In genomic region chr2:8547284-8548064, GRCh38 we compare ENCODE assay signal across 15 cellular contexts.
DNase-seq lines count a peak whose midpoint lies in the region; ATAC-seq and TF ChIP-seq lines count a peak whose summit lies in the region.
"Had no signal": no experiment of that assay in that cellular context is flagged by ENCODE, and none has a peak within 500 bp of the region (broad histone marks: within the 10 kb centered on the region; RNA-seq: fewer than 3 reads in every experiment).

No MANE protein-coding gene starts in this region.

- TF ChIP-seq CTCF in IMR-90 (conservative IDR thresholded peaks at IDR 0.05; ENCODE audit: low read depth, low read length): no peak
- TF ChIP-seq CTCF in parathyroid adenoma (IDR thresholded peaks at IDR 0.05): no peak
- TF ChIP-seq CTCF in BE2C (IDR thresholded peaks at IDR 0.05; ENCODE audit: low read depth, low read length): no peak

- peak overlapping the region in 5 of 7 donors; percentile 36 to 73 (median 67) for H3K27ac Mint-ChIP-seq in CD4-positive, alpha-beta memory T cell
- peak overlapping the region; percentile 81 for H3K27ac Mint-ChIP-seq in central memory CD8-positive, alpha-beta T cell (ENCODE audit: low read depth)

- H2BK120ac ChIP-seq in IMR-90 (ENCODE audit: low read depth, low read length): no peak overlapping the region

- H3K4me1 ChIP-seq in CD4-positive, alpha-beta memory T cell (ENCODE audit: insufficient read depth, low read length): peaks cover 48% of the 10 kb centered on the region
- H3K4me1 ChIP-seq in IMR-90 (ENCODE audit: control insufficient read depth, insufficient read depth, low read length) (peaks cover 16% of the 10 kb centered on the region), parathyroid adenoma (peaks cover 57% of the 10 kb centered on the region), BE2C (peaks cover 21% of the 10 kb centered on the region)

- H3K9me3 ChIP-seq in CD4-positive, alpha-beta memory T cell (ENCODE audit: control insufficient read depth in 1 of 2, low read length in 2 of 2): no peaks in the 10 kb centered on the region
- H3K9me3 ChIP-seq in IMR-90 (ENCODE audit: control insufficient read depth, insufficient read depth, low read length) (no peaks in the 10 kb centered on the region), parathyroid adenoma (ENCODE audit: control insufficient read depth, low read length) (no peaks in the 10 kb centered on the region), BE2C (no peaks in the 10 kb centered on the region)

- no peak overlapping the region for H3K14ac ChIP-seq in IMR-90 (replicated peaks; ENCODE audit: low read depth, low read length)

- H3K4me2 ChIP-seq in IMR-90 (ENCODE audit: low read depth, low read length) (no peak overlapping the region), parathyroid adenoma (ENCODE audit: low read length) (no peak overlapping the region)

- H3K27ac ChIP-seq in CD4-positive, alpha-beta memory T cell (ENCODE audit: low read depth, low read length): no peak overlapping the region
- H3K27ac ChIP-seq in IMR-90 (ENCODE audit: insufficient read depth, low read length) (no peak overlapping the region), parathyroid adenoma (peak overlapping the region; percentile 68)
- H3K27ac ChIP-seq: C4-2B had no signal

- no peak for DNase-seq in CD4-positive, alpha-beta memory T cell
- DNase-seq in IMR-90 (no peak), glomerular visceral epithelial cell (ENCODE audit: extremely low spot score) (no peak), DMS79 treated with DMSO at 0.1 percent for 48 hours (lab: John Stamatoyannopoulos, UW) (no peak), BE2C (no peak)
- no peak for DNase-seq in central memory CD8-positive, alpha-beta T cell (ENCODE audit: low spot score in 2 of 2)
- DNase-seq: EL; foreskin melanocyte; mammary epithelial cell; NCI-H2107; NCI-H82; stimulated activated naive CD4-positive, alpha-beta T cell treated with Interleukin-2 at 50 U/mL for 16 hours; T1000 had no signal

- H3K27me3 ChIP-seq in CD4-positive, alpha-beta memory T cell (ENCODE audit: insufficient read depth, low read length): no peaks in the 10 kb centered on the region
- H3K27me3 ChIP-seq in IMR-90 (ENCODE audit: control insufficient read depth, insufficient read depth, low read length) (no peaks in the 10 kb centered on the region), parathyroid adenoma (ENCODE audit: control insufficient read depth, insufficient read depth, low read length) (no peaks in the 10 kb centered on the region), BE2C (no peaks in the 10 kb centered on the region)

- TF ChIP-seq POLR2A in IMR-90 (IDR thresholded peaks at IDR 0.05; ENCODE audit: low read depth, low read length): no peak

- intact Hi-C loops in CD4-positive, alpha-beta memory T cell (cut with micrococcal nuclease): no loop called here
- intact Hi-C loops in IMR-90 (cut with micrococcal nuclease): no loop called here

- H3K9me1 ChIP-seq in IMR-90 (ENCODE audit: insufficient read depth, low read length): peaks cover 9% of the 10 kb centered on the region

- no peak overlapping the region for H2BK20ac ChIP-seq in IMR-90 (ENCODE audit: low read depth, low read length)

- H3K36me3 Mint-ChIP-seq in CD4-positive, alpha-beta memory T cell: no peaks in the 10 kb centered on the region
- peaks cover 2% of the 10 kb centered on the region for H3K36me3 Mint-ChIP-seq in central memory CD8-positive, alpha-beta T cell (ENCODE audit: insufficient read depth)

- peak overlapping the region in 4 of 8 donors; percentile 1 to 39 (median 8) for H3K4me3 Mint-ChIP-seq in CD4-positive, alpha-beta memory T cell
- no peak overlapping the region for H3K4me3 Mint-ChIP-seq in central memory CD8-positive, alpha-beta T cell

- H3K4me1 Mint-ChIP-seq in CD4-positive, alpha-beta memory T cell: peaks cover 35 to 60% (median 42%) of the 10 kb centered on the region in 4 donors
- peaks cover 62% of the 10 kb centered on the region for H3K4me1 Mint-ChIP-seq in central memory CD8-positive, alpha-beta T cell

- CTCF ChIA-PET in CD4-positive, alpha-beta memory T cell (lab: Charles Lee; ENCODE audit: partially characterized antibody): no interaction called here
- CTCF ChIA-PET in IMR-90 (lab: Yijun Ruan, JAX): no interaction called here

- peaks cover 55% of the 10 kb centered on the region for H3K79me2 ChIP-seq in parathyroid adenoma

- H4K5ac ChIP-seq in IMR-90 (ENCODE audit: low read depth, low read length): no peak overlapping the region

- dilution Hi-C loops in IMR-90 (cut with HindIII; ENCODE audit: low sequenced_read_pairs, unreplicated experiment): no loop called here

- WGBS in IMR-90 (ENCODE audit: extremely low coverage in 2 of 2, insufficient read length in 1 of 2), 2 experiments: 95% methylated on average over 16 of the region's 20 CpGs; no CpG with 5 or more reads in 1 of the 2 experiments

- no peak overlapping the region for H2BK15ac ChIP-seq in IMR-90 (ENCODE audit: low read depth, low read length)

- H3K27me3 Mint-ChIP-seq in CD4-positive, alpha-beta memory T cell: no peaks in the 10 kb centered on the region
- no peaks in the 10 kb centered on the region for H3K27me3 Mint-ChIP-seq in central memory CD8-positive, alpha-beta T cell

- TF ChIP-seq RAD21 in IMR-90 (IDR thresholded peaks at IDR 0.05; ENCODE audit: low read length): no peak

- no peak overlapping the region for H3K4me3 ChIP-seq in CD4-positive, alpha-beta memory T cell (ENCODE audit: low read length in 2 of 2)
- H3K4me3 ChIP-seq in IMR-90 (ENCODE audit: insufficient read depth, low read depth, low read length) (no peak overlapping the region), parathyroid adenoma (ENCODE audit: low read depth, low read length) (no peak overlapping the region), BE2C (ENCODE audit: low read depth, low read length) (no peak overlapping the region)

- H2BK5ac ChIP-seq in IMR-90 (ENCODE audit: low read depth, low read length, poor library complexity, severe bottlenecking): no peak overlapping the region

- no peak overlapping the region for H4K8ac ChIP-seq in IMR-90 (ENCODE audit: low read depth in 2 of 2, low read length in 2 of 2)

- H4K91ac ChIP-seq in IMR-90 (ENCODE audit: insufficient read depth, low read depth, low read length): no peak overlapping the region

- no peak overlapping the region for H3K18ac ChIP-seq in IMR-90 (ENCODE audit: low read depth, low read length)

- H3K23ac ChIP-seq in IMR-90 (ENCODE audit: low read depth, low read length): no peak overlapping the region

- H3K79me1 ChIP-seq in IMR-90 (ENCODE audit: low read depth in 1 of 2, low read length in 2 of 2): no peaks in the 10 kb centered on the region

- no peaks in the 10 kb centered on the region for H3K9me3 Mint-ChIP-seq in CD4-positive, alpha-beta memory T cell
- H3K9me3 Mint-ChIP-seq in central memory CD8-positive, alpha-beta T cell: no peaks in the 10 kb centered on the region

- in situ Hi-C loops in IMR-90 (cut with MboI; ENCODE audit: low sequenced_read_pairs): loop anchor here (10.0 kb wide), 1 partner anchor 127 kb away; no protein-coding TSS in a partner anchor

- no peak overlapping the region for H3K4ac ChIP-seq in IMR-90 (ENCODE audit: low read depth, low read length)

- H2AK5ac ChIP-seq in IMR-90 (ENCODE audit: low read depth, low read length): peak overlapping the region; percentile 34; the same call in 1 of the 2 replicates

- H4K20me1 ChIP-seq in IMR-90 (ENCODE audit: insufficient read depth, low read length): no peaks in the 10 kb centered on the region

- BruUV-seq in IMR-90 (replicated peaks; lab: Mats Ljungman, UMichigan): no TSS peak

- no peak overlapping the region for H3K56ac ChIP-seq in IMR-90 (ENCODE audit: extremely low read depth, insufficient read depth, low read length)

- POLR2A ChIA-PET in CD4-positive, alpha-beta memory T cell (lab: Charles Lee; ENCODE audit: partially characterized antibody): no interaction called here
- POLR2A ChIA-PET in IMR-90 (lab: Charles Lee; ENCODE audit: unreplicated experiment): no interaction called here

- ATAC-seq in IMR-90 (ENCODE audit: low read depth): no peak
- no peak for ATAC-seq in central memory CD8-positive, alpha-beta T cell (replicated peaks; ENCODE audit: extremely low read depth, poor library complexity, severe bottlenecking)

- H3K9ac ChIP-seq in IMR-90 (ENCODE audit: low read depth, low read length) (no peak overlapping the region), parathyroid adenoma (no peak overlapping the region)

- no peaks in the 10 kb centered on the region for H3K36me3 ChIP-seq in CD4-positive, alpha-beta memory T cell (ENCODE audit: insufficient read depth, low read length)
- H3K36me3 ChIP-seq in IMR-90 (ENCODE audit: control insufficient read depth, insufficient read depth, low read length) (no peaks in the 10 kb centered on the region), parathyroid adenoma (ENCODE audit: control insufficient read depth, insufficient read depth, low read length) (no peaks in the 10 kb centered on the region), BE2C (no peaks in the 10 kb centered on the region)

- no peak overlapping the region for H2AK9ac ChIP-seq in IMR-90 (replicated peaks; ENCODE audit: low read depth, low read length, poor library complexity)

- H2AFZ ChIP-seq in IMR-90 (replicated peaks; ENCODE audit: low read length, poor library complexity) (peak overlapping the region; percentile 14), parathyroid adenoma (no peak overlapping the region)

TF ChIP-seq in IMR-90, 13 proteins besides CTCF, POLR2A, EP300 and RAD21 (continues in another document):
- TF ChIP-seq CEBPB (IDR thresholded peaks at IDR 0.05; ENCODE audit: low read depth, low read length): no peak
- no peak for TF ChIP-seq USF2 (IDR thresholded peaks at IDR 0.05; ENCODE audit: low read depth, low read length)
- no peak for TF ChIP-seq FOS (IDR thresholded peaks at IDR 0.05; ENCODE audit: low read depth, low read length)
- TF ChIP-seq BHLHE40 (IDR thresholded peaks at IDR 0.05; ENCODE audit: low read depth, low read length): no peak
- TF ChIP-seq RFX5 (IDR thresholded peaks at IDR 0.05; ENCODE audit: low read depth, low read length): no peak
- TF ChIP-seq NFE2L2 (IDR thresholded peaks at IDR 0.05; ENCODE audit: low read depth, low read length): no peak
- no peak for TF ChIP-seq SMC3 (IDR thresholded peaks at IDR 0.05; ENCODE audit: low read depth, low read length)
- no peak for TF ChIP-seq MAZ (IDR thresholded peaks at IDR 0.05; ENCODE audit: borderline replicate concordance, low read depth, low read length)
- TF ChIP-seq RCOR1 (IDR thresholded peaks at IDR 0.05; ENCODE audit: insufficient replicate concordance, low read length): no peak
